In the genomic region with DNA sequence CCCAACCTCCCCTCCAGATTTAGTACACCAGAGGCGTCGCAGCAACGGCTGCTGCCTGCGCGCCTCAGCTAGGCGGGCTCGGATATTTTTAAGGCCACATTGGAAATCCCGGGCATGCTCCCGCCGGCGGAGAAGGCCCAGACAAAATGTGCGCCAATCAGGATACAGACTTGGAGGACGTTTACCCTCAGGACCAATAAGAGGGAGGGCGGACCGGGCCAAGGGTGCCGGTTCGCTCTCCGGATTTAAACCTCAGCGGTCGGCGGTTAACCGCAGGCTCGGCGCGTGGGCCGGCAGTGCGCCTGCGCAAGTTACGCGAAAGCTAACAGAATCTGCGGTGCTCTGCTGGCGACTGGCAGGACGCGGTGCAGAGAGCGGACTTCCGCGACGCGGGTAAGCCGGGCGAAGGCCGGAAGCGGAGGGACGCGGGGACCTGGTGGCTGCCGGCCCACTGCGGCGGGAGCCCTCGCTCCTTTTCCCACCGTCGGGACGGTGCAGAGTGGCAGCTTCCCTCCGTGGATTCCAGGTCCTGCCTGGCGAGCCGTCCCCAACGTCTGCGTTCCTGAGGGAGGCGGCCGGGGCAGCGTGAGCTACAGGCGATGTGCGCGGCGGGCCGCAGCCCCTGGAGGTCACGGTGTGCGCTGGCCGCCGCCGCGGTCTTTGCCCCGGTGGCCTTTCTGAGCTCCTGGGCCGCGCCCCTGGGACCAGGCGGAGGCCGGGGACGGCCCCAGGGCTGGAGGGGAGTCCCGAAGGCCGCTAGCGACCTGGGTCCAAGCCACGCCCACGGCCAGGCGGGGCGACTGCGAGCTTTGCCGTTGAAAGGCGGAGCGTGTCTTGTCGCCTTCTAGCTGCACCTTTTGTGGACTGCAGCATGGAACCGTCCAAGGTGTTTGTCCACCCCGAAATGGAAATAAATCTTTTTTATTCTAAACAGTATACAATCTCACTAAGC, we compare ENCODE assay signal across 1 cellular context.
TF ChIP-seq lines count a peak whose summit lies in the region.

A gene with protein sequence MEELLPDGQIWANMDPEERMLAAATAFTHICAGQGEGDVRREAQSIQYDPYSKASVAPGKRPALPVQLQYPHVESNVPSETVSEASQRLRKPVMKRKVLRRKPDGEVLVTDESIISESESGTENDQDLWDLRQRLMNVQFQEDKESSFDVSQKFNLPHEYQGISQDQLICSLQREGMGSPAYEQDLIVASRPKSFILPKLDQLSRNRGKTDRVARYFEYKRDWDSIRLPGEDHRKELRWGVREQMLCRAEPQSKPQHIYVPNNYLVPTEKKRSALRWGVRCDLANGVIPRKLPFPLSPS (plus strand): TSS at position 296 of the 952 bp plus-strand sequence. CDS start 11,701 bp downstream, outside the sequence.

TF ChIP-seq in K562, 482 proteins besides CTCF, POLR2A, EP300 and RAD21 (continued from another document and continues in another):
- TF ChIP-seq, protein P1, sequence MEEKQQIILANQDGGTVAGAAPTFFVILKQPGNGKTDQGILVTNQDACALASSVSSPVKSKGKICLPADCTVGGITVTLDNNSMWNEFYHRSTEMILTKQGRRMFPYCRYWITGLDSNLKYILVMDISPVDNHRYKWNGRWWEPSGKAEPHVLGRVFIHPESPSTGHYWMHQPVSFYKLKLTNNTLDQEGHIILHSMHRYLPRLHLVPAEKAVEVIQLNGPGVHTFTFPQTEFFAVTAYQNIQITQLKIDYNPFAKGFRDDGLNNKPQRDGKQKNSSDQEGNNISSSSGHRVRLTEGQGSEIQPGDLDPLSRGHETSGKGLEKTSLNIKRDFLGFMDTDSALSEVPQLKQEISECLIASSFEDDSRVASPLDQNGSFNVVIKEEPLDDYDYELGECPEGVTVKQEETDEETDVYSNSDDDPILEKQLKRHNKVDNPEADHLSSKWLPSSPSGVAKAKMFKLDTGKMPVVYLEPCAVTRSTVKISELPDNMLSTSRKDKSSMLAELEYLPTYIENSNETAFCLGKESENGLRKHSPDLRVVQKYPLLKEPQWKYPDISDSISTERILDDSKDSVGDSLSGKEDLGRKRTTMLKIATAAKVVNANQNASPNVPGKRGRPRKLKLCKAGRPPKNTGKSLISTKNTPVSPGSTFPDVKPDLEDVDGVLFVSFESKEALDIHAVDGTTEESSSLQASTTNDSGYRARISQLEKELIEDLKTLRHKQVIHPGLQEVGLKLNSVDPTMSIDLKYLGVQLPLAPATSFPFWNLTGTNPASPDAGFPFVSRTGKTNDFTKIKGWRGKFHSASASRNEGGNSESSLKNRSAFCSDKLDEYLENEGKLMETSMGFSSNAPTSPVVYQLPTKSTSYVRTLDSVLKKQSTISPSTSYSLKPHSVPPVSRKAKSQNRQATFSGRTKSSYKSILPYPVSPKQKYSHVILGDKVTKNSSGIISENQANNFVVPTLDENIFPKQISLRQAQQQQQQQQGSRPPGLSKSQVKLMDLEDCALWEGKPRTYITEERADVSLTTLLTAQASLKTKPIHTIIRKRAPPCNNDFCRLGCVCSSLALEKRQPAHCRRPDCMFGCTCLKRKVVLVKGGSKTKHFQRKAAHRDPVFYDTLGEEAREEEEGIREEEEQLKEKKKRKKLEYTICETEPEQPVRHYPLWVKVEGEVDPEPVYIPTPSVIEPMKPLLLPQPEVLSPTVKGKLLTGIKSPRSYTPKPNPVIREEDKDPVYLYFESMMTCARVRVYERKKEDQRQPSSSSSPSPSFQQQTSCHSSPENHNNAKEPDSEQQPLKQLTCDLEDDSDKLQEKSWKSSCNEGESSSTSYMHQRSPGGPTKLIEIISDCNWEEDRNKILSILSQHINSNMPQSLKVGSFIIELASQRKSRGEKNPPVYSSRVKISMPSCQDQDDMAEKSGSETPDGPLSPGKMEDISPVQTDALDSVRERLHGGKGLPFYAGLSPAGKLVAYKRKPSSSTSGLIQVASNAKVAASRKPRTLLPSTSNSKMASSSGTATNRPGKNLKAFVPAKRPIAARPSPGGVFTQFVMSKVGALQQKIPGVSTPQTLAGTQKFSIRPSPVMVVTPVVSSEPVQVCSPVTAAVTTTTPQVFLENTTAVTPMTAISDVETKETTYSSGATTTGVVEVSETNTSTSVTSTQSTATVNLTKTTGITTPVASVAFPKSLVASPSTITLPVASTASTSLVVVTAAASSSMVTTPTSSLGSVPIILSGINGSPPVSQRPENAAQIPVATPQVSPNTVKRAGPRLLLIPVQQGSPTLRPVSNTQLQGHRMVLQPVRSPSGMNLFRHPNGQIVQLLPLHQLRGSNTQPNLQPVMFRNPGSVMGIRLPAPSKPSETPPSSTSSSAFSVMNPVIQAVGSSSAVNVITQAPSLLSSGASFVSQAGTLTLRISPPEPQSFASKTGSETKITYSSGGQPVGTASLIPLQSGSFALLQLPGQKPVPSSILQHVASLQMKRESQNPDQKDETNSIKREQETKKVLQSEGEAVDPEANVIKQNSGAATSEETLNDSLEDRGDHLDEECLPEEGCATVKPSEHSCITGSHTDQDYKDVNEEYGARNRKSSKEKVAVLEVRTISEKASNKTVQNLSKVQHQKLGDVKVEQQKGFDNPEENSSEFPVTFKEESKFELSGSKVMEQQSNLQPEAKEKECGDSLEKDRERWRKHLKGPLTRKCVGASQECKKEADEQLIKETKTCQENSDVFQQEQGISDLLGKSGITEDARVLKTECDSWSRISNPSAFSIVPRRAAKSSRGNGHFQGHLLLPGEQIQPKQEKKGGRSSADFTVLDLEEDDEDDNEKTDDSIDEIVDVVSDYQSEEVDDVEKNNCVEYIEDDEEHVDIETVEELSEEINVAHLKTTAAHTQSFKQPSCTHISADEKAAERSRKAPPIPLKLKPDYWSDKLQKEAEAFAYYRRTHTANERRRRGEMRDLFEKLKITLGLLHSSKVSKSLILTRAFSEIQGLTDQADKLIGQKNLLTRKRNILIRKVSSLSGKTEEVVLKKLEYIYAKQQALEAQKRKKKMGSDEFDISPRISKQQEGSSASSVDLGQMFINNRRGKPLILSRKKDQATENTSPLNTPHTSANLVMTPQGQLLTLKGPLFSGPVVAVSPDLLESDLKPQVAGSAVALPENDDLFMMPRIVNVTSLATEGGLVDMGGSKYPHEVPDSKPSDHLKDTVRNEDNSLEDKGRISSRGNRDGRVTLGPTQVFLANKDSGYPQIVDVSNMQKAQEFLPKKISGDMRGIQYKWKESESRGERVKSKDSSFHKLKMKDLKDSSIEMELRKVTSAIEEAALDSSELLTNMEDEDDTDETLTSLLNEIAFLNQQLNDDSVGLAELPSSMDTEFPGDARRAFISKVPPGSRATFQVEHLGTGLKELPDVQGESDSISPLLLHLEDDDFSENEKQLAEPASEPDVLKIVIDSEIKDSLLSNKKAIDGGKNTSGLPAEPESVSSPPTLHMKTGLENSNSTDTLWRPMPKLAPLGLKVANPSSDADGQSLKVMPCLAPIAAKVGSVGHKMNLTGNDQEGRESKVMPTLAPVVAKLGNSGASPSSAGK (IDR thresholded peaks at IDR 0.05): peak; percentile 93
- TF ChIP-seq RCOR1 (IDR thresholded peaks at IDR 0.05; ENCODE audit: borderline replicate concordance in 1 of 2, low read depth in 2 of 2, low read length in 2 of 2): peak in 1 of 2 experiments; percentile 55; a peak in 1 of 4 replicates
- TF ChIP-seq PURB (CRISPR knock-in tag; IDR thresholded peaks at IDR 0.05; ENCODE audit: low read depth): no peak
- TF ChIP-seq, protein P2, sequence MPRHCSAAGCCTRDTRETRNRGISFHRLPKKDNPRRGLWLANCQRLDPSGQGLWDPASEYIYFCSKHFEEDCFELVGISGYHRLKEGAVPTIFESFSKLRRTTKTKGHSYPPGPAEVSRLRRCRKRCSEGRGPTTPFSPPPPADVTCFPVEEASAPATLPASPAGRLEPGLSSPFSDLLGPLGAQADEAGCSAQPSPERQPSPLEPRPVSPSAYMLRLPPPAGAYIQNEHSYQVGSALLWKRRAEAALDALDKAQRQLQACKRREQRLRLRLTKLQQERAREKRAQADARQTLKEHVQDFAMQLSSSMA (CRISPR knock-in tag; IDR thresholded peaks at IDR 0.05): no peak
- TF ChIP-seq ETV6 (IDR thresholded peaks at IDR 0.05; ENCODE audit: borderline replicate concordance in 1 of 2, low read depth in 2 of 2, low read length in 1 of 2): no peak
- no peak for TF ChIP-seq ETV6 (CRISPR knock-in tag; IDR thresholded peaks at IDR 0.05; ENCODE audit: borderline replicate concordance)
- TF ChIP-seq POLR2AphosphoS2 (IDR thresholded peaks at IDR 0.05; ENCODE audit: low read length): no peak; the same call in 1 of the 2 replicates
- TF ChIP-seq SLC30A9 (CRISPR knock-in tag; IDR thresholded peaks at IDR 0.05): no peak
- TF ChIP-seq, protein P3, sequence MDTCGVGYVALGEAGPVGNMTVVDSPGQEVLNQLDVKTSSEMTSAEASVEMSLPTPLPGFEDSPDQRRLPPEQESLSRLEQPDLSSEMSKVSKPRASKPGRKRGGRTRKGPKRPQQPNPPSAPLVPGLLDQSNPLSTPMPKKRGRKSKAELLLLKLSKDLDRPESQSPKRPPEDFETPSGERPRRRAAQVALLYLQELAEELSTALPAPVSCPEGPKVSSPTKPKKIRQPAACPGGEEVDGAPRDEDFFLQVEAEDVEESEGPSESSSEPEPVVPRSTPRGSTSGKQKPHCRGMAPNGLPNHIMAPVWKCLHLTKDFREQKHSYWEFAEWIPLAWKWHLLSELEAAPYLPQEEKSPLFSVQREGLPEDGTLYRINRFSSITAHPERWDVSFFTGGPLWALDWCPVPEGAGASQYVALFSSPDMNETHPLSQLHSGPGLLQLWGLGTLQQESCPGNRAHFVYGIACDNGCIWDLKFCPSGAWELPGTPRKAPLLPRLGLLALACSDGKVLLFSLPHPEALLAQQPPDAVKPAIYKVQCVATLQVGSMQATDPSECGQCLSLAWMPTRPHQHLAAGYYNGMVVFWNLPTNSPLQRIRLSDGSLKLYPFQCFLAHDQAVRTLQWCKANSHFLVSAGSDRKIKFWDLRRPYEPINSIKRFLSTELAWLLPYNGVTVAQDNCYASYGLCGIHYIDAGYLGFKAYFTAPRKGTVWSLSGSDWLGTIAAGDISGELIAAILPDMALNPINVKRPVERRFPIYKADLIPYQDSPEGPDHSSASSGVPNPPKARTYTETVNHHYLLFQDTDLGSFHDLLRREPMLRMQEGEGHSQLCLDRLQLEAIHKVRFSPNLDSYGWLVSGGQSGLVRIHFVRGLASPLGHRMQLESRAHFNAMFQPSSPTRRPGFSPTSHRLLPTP (IDR thresholded peaks at IDR 0.05; ENCODE audit: borderline replicate concordance, extremely low read depth, insufficient read length): no peak
- TF ChIP-seq NR4A1 (CRISPR knock-in tag; IDR thresholded peaks at IDR 0.05): no peak
- TF ChIP-seq NR4A1 (tag; IDR thresholded peaks at IDR 0.05): no peak
- TF ChIP-seq TCFL5 (CRISPR knock-in tag; conservative IDR thresholded peaks at IDR 0.05): no peak
- TF ChIP-seq, protein P4, sequence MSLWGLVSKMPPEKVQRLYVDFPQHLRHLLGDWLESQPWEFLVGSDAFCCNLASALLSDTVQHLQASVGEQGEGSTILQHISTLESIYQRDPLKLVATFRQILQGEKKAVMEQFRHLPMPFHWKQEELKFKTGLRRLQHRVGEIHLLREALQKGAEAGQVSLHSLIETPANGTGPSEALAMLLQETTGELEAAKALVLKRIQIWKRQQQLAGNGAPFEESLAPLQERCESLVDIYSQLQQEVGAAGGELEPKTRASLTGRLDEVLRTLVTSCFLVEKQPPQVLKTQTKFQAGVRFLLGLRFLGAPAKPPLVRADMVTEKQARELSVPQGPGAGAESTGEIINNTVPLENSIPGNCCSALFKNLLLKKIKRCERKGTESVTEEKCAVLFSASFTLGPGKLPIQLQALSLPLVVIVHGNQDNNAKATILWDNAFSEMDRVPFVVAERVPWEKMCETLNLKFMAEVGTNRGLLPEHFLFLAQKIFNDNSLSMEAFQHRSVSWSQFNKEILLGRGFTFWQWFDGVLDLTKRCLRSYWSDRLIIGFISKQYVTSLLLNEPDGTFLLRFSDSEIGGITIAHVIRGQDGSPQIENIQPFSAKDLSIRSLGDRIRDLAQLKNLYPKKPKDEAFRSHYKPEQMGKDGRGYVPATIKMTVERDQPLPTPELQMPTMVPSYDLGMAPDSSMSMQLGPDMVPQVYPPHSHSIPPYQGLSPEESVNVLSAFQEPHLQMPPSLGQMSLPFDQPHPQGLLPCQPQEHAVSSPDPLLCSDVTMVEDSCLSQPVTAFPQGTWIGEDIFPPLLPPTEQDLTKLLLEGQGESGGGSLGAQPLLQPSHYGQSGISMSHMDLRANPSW (CRISPR knock-in tag; IDR thresholded peaks at IDR 0.05): no peak
- no peak for TF ChIP-seq ZNF3 (CRISPR knock-in tag; IDR thresholded peaks at IDR 0.05)
- TF ChIP-seq ETV1 (tag; conservative IDR thresholded peaks at IDR 0.05; ENCODE audit: low read depth): peak; percentile 83
- no peak for TF ChIP-seq ZNF445 (CRISPR knock-in tag; IDR thresholded peaks at IDR 0.05; ENCODE audit: low read depth)
- TF ChIP-seq ESRRA (IDR thresholded peaks at IDR 0.05; ENCODE audit: borderline replicate concordance, low read depth): peak; percentile 98
- TF ChIP-seq DMBX1 (CRISPR knock-in tag; IDR thresholded peaks at IDR 0.05; ENCODE audit: borderline replicate concordance): no peak
- TF ChIP-seq GABPA (tag; conservative IDR thresholded peaks at IDR 0.05; ENCODE audit: low read depth): peak; percentile 65
- TF ChIP-seq, protein P5, sequence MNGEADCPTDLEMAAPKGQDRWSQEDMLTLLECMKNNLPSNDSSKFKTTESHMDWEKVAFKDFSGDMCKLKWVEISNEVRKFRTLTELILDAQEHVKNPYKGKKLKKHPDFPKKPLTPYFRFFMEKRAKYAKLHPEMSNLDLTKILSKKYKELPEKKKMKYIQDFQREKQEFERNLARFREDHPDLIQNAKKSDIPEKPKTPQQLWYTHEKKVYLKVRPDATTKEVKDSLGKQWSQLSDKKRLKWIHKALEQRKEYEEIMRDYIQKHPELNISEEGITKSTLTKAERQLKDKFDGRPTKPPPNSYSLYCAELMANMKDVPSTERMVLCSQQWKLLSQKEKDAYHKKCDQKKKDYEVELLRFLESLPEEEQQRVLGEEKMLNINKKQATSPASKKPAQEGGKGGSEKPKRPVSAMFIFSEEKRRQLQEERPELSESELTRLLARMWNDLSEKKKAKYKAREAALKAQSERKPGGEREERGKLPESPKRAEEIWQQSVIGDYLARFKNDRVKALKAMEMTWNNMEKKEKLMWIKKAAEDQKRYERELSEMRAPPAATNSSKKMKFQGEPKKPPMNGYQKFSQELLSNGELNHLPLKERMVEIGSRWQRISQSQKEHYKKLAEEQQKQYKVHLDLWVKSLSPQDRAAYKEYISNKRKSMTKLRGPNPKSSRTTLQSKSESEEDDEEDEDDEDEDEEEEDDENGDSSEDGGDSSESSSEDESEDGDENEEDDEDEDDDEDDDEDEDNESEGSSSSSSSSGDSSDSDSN (IDR thresholded peaks at IDR 0.05; ENCODE audit: borderline replicate concordance in 1 of 2, low read depth in 2 of 2, low read length in 2 of 2): peak in 1 of 2 experiments; percentile 73; a peak in 1 of 4 replicates
- no peak for TF ChIP-seq SP2 (IDR thresholded peaks at IDR 0.05; ENCODE audit: extremely low read depth, low read depth, low read length, poor library complexity, severe bottlenecking)
- no peak for TF ChIP-seq EZH2 (IDR thresholded peaks at IDR 0.05; ENCODE audit: borderline replicate concordance, low read depth, low read length)
